ENCODE assay signal across 18 cellular contexts in genomic region chr5:31291323-31291854, GRCh38.
A peak's percentile ranks its signal among the peaks of the same experiment; 100 is the strongest.
DNase-seq lines count a peak whose midpoint lies in the region; FAIRE-seq and TF ChIP-seq lines count a peak whose summit lies in the region.
"Had no signal": no experiment of that assay in that cellular context is flagged by ENCODE, and none has a peak within 500 bp of the region (broad histone marks: within the 10 kb centered on the region; RNA-seq: fewer than 3 reads in every experiment).

No MANE protein-coding gene starts in this region.

- H3K4me3 Mint-ChIP-seq in endodermal cell: no peak overlapping the region
- H3K4me3 Mint-ChIP-seq: activated CD4-positive, alpha-beta T cell treated with anti-CD3 and anti-CD28 coated beads, Interleukin-2, amount 10 ng/mL, durations not matched to agents 7 days and 5 days; activated T-cell treated with anti-CD3 and anti-CD28 coated beads, Interleukin-2, amount 50 U/mL, for 4 hours had no signal

- no peaks in the 10 kb centered on the region for H3K27me3 ChIP-seq in GM23248 (replicated peaks; ENCODE audit: insufficient read depth)
- no peaks in the 10 kb centered on the region for H3K27me3 ChIP-seq in endodermal cell (ENCODE audit: control insufficient read depth, insufficient read depth, low read length, poor library complexity, severe bottlenecking)
- no peaks in the 10 kb centered on the region for H3K27me3 ChIP-seq in small intestine (ENCODE audit: control insufficient read depth in 2 of 2, insufficient read depth in 2 of 2, low read length in 2 of 2)
- H3K27me3 ChIP-seq: left lung, thyroid gland had no signal

- no peaks in the 10 kb centered on the region for H3K9me3 Mint-ChIP-seq in endodermal cell
- H3K9me3 Mint-ChIP-seq: activated CD4-positive, alpha-beta T cell treated with anti-CD3 and anti-CD28 coated beads, Interleukin-2, amount 10 ng/mL, durations not matched to agents 7 days and 5 days; activated T-cell treated with anti-CD3 and anti-CD28 coated beads, Interleukin-2, amount 50 U/mL, for 4 hours had no signal

- TF ChIP-seq CTCF in AG10803 (conservative IDR thresholded peaks at IDR 0.05; ENCODE audit: low read length) (peak; percentile 27), endodermal cell (conservative IDR thresholded peaks at IDR 0.05) (peak; percentile 66)

- no peaks in the 10 kb centered on the region for H3K79me2 ChIP-seq in GM23248 (ENCODE audit: insufficient read depth)

- H3K9ac ChIP-seq in GM23248: no peak overlapping the region
- no peak overlapping the region for H3K9ac ChIP-seq in endodermal cell (ENCODE audit: extremely low read depth, low read length, poor library complexity, severe bottlenecking)

- in situ Hi-C loops in GM23248 (cut with MboI): no loop called here

- H3K27ac ChIP-seq in GM23248 (no peak overlapping the region), endodermal cell (ENCODE audit: low read depth, low read length) (no peak overlapping the region), small intestine (ENCODE audit: low read depth in 1 of 2, low read length in 1 of 2) (no peak overlapping the region)
- H3K27ac ChIP-seq: left lung, thyroid gland had no signal

- WGBS in GM23248 (ENCODE audit: low coverage in 1 of 2, low lambda C conversion rate in 2 of 2, missing lambda C conversion rate in 2 of 2), 2 experiments: 78 to 83% methylated on average over 7 of the region's 7 CpGs
- 74 to 81% methylated on average over 7 of the region's 7 CpGs for WGBS in endodermal cell (ENCODE audit: insufficient coverage in 1 of 2, insufficient read length in 1 of 2), 2 experiments
- 78 to 87% (median 82%) methylated on average over 7 of the region's 7 CpGs for WGBS in small intestine, 3 donors

- no peaks in the 10 kb centered on the region for H3K9me2 ChIP-seq in GM23248 (ENCODE audit: insufficient read depth)

- peaks cover 6% of the 10 kb centered on the region for H3K4me1 Mint-ChIP-seq in endodermal cell
- H3K4me1 Mint-ChIP-seq: activated CD4-positive, alpha-beta T cell treated with anti-CD3 and anti-CD28 coated beads, Interleukin-2, amount 10 ng/mL, durations not matched to agents 7 days and 5 days had no signal

- H3K36me3 Mint-ChIP-seq in endodermal cell (ENCODE audit: low read depth): no peaks in the 10 kb centered on the region

- no peak overlapping the region for H3K4me3 ChIP-seq in AG10803 (ENCODE audit: low read length)
- H3K4me3 ChIP-seq in GM23248: no peak overlapping the region
- no peak overlapping the region for H3K4me3 ChIP-seq in endodermal cell (ENCODE audit: low read length)
- H3K4me3 ChIP-seq in small intestine (ENCODE audit: low read depth in 1 of 2, low read length in 2 of 2): no peak overlapping the region
- H3K4me3 ChIP-seq: left lung, thyroid gland had no signal

- H3K9me3 ChIP-seq in GM23248 (ENCODE audit: low read depth) (no peaks in the 10 kb centered on the region), endodermal cell (ENCODE audit: control insufficient read depth, low read length) (no peaks in the 10 kb centered on the region), small intestine (ENCODE audit: control insufficient read depth, low read depth) (no peaks in the 10 kb centered on the region)
- H3K9me3 ChIP-seq: left lung, thyroid gland had no signal

- H3K4me1 ChIP-seq in GM23248 (ENCODE audit: insufficient read depth): no peaks in the 10 kb centered on the region
- H3K4me1 ChIP-seq in endodermal cell (ENCODE audit: control insufficient read depth, insufficient read depth, low read length): no peaks in the 10 kb centered on the region
- H3K4me1 ChIP-seq in small intestine (ENCODE audit: control insufficient read depth in 2 of 2, insufficient read depth in 1 of 2, low read depth in 1 of 2, low read length in 1 of 2): no peaks in the 10 kb centered on the region
- H3K4me1 ChIP-seq: left lung, thyroid gland had no signal

- no peaks in the 10 kb centered on the region for H3F3A ChIP-seq in GM23248 (ENCODE audit: insufficient read depth)

- no peak overlapping the region for H3K27ac Mint-ChIP-seq in endodermal cell
- H3K27ac Mint-ChIP-seq: activated CD4-positive, alpha-beta T cell treated with anti-CD3 and anti-CD28 coated beads, Interleukin-2, amount 10 ng/mL, durations not matched to agents 7 days and 5 days had no signal

- H3K4me2 ChIP-seq in GM23248 (ENCODE audit: unreplicated experiment): no peak overlapping the region

- DNase-seq in AG10803 (ENCODE audit: low read depth): no peak
- peak; percentile 13 for DNase-seq in GM23248
- DNase-seq in NCI-H69 (lab: John Stamatoyannopoulos, UW): peak; percentile 25
- DNase-seq in endodermal cell: peak; percentile 61
- no peak for DNase-seq in mesenteric fat pad (ENCODE audit: low spot score)
- DNase-seq in NCI-H2029 (lab: John Stamatoyannopoulos, UW): no peak
- DNase-seq in midbrain (lab: John Stamatoyannopoulos, UW): no peak
- no peak for DNase-seq in small intestine
- DNase-seq: activated CD4-positive, alpha-beta T cell treated with anti-CD3 and anti-CD28 coated beads, Interleukin-2, amount 10 ng/mL, durations not matched to agents 7 days and 5 days; activated T-cell treated with anti-CD3 and anti-CD28 coated beads, Interleukin-2, amount 50 U/mL, for 4 hours; DMS79 treated with DMSO at 0.1 percent for 48 hours; NCI-H1417 treated with DMSO at 0.1 percent for 48 hours; NCI-H510A treated with DMSO at 0.1 percent for 48 hours; stimulated activated CD4-positive, alpha-beta T cell treated with anti-CD3 and anti-CD28 coated beads, Interleukin-4, amount 100 ng/mL, for 4 hours; T-helper 9 cell; thyroid gland had no signal

- H3K27me3 Mint-ChIP-seq in endodermal cell (ENCODE audit: insufficient read depth): no peaks in the 10 kb centered on the region
- H3K27me3 Mint-ChIP-seq: activated CD4-positive, alpha-beta T cell treated with anti-CD3 and anti-CD28 coated beads, Interleukin-2, amount 10 ng/mL, durations not matched to agents 7 days and 5 days had no signal

- FAIRE-seq in small intestine (lab: Jason Lieb, UNC): no peak
- FAIRE-seq: bronchial epithelial cell had no signal

- no peaks in the 10 kb centered on the region for H4K20me1 ChIP-seq in GM23248 (ENCODE audit: insufficient read depth)

- H3K36me3 ChIP-seq in GM23248 (ENCODE audit: low read depth) (no peaks in the 10 kb centered on the region), endodermal cell (ENCODE audit: control insufficient read depth, insufficient read depth, low read length) (no peaks in the 10 kb centered on the region), small intestine (ENCODE audit: control insufficient read depth in 2 of 2, insufficient read depth in 2 of 2, low read length in 2 of 2) (no peaks in the 10 kb centered on the region)
- H3K36me3 ChIP-seq: left lung, thyroid gland had no signal

- no peak overlapping the region for H2AFZ ChIP-seq in GM23248

Comparison
In these comparisons a context has a peak if more than half of its experiments do, and no peak if none do; other contexts are left out.
1. DNase-seq: peak in GM23248 (single experiment), NCI-H69 (single experiment) and endodermal cell (single experiment); none in AG10803 (single experiment), mesenteric fat pad (single experiment), NCI-H2029 (single experiment), midbrain (single experiment) and small intestine (single experiment).